In genomic region chr17:28598389-28598788, GRCh38 we compare ENCODE assay signal across 8 cellular contexts. TPM values are rescaled to one million over a fixed set of nuclear protein-coding genes. Genes with fewer than 3 reads are reported as not detected.
A peak's percentile ranks its signal among the peaks of the same experiment; 100 is the strongest.
DNase-seq lines count a peak whose midpoint lies in the region; ATAC-seq, FAIRE-seq and TF ChIP-seq lines count a peak whose summit lies in the region.

No MANE protein-coding gene starts in this region.

- peaks cover 6% of the 10 kb centered on the region for H3K79me2 ChIP-seq in keratinocyte (ENCODE audit: control insufficient read depth, insufficient read depth, low read length)

- H3K27me3 ChIP-seq in right atrium auricular region = no peaks in the 10 kb centered on the region
- H3K27me3 ChIP-seq in keratinocyte (ENCODE audit: control insufficient read depth, extremely low read depth, insufficient read depth, low read length) = no peaks in the 10 kb centered on the region
- no peaks in the 10 kb centered on the region for H3K27me3 ChIP-seq in tibial artery

- no peaks in the 10 kb centered on the region for H4K20me1 ChIP-seq in keratinocyte (ENCODE audit: control insufficient read depth, extremely low read depth, insufficient read depth, low read length)

- H3K4me1 ChIP-seq in right atrium auricular region (peaks cover 0 to 17% of the 10 kb centered on the region in 2 donors), keratinocyte (ENCODE audit: control insufficient read depth, extremely low read depth, insufficient read depth, low read length) (peaks cover 18% of the 10 kb centered on the region), tibial artery (peaks cover 0 to 18% (median 11%) of the 10 kb centered on the region in 4 donors)

- dilution Hi-C loops in keratinocyte (cut with MboI; ENCODE audit: extremely low pct_ligation_motif_present, low sequenced_read_pairs) = no loop called here

- intact Hi-C loops in cardiac septum (cut with DNase I) = no loop called here
- intact Hi-C loops in tibial artery (cut with DNase I; ENCODE audit: low total_unique reads) = no loop called here

- H3K4me2 ChIP-seq in keratinocyte (ENCODE audit: control insufficient read depth, extremely low read depth, insufficient read depth, low read depth, low read length) = peak overlapping the region; percentile 74

- H3K36me3 ChIP-seq in right atrium auricular region (no peaks in the 10 kb centered on the region), keratinocyte (ENCODE audit: control insufficient read depth in 2 of 2, extremely low read depth in 1 of 2, insufficient read depth in 2 of 2, low read length in 2 of 2) (peaks cover 0 to under 1% of the 10 kb centered on the region in 2 experiments), tibial artery (no peaks in the 10 kb centered on the region)

- no peak for ATAC-seq in HG03457 (IDR thresholded peaks at IDR 0.05; ENCODE audit: unreplicated experiment)

- H3K9ac ChIP-seq in keratinocyte (ENCODE audit: control insufficient read depth, extremely low read depth, insufficient read depth, low read length) = peak overlapping the region; percentile 93

- H2AFZ ChIP-seq in keratinocyte (ENCODE audit: control insufficient read depth, low read length) = peak overlapping the region; percentile 86

- H3K9me3 ChIP-seq in right atrium auricular region (no peaks in the 10 kb centered on the region), keratinocyte (ENCODE audit: control insufficient read depth, low read depth, low read length) (no peaks in the 10 kb centered on the region), tibial artery (no peaks in the 10 kb centered on the region)

- H3K4me3 ChIP-seq in right atrium auricular region (peak overlapping the region; percentile 48 to 70), WI38 (ENCODE audit: low read depth, low read length) (peak overlapping the region; percentile 83), keratinocyte (ENCODE audit: control insufficient read depth in 2 of 3, extremely low read depth in 1 of 3, insufficient read depth in 2 of 3, low read depth in 1 of 3, low read length in 3 of 3) (peak overlapping the region; percentile 64 to 89 (median 89)), tibial artery (peak overlapping the region; percentile 57 to 61)

- TF ChIP-seq CTCF in right atrium auricular region (IDR thresholded peaks at IDR 0.05) (no peak), WI38 (IDR thresholded peaks at IDR 0.05; ENCODE audit: low read depth, low read length) (no peak), keratinocyte (optimal IDR thresholded peaks at IDR 0.05 in 1 of 3, IDR thresholded peaks at IDR 0.05 in 1 of 3, conservative IDR thresholded peaks at IDR 0.05 in 1 of 3; ENCODE audit: extremely low read depth in 1 of 3, insufficient read depth in 2 of 3, low read length in 3 of 3) (no peak), tibial artery (IDR thresholded peaks at IDR 0.05) (no peak)

- FAIRE-seq in keratinocyte (lab: Jason Lieb, UNC) = no peak

- no peak for DNase-seq in right atrium auricular region (ENCODE audit: low spot score)
- no peak for DNase-seq in cardiac septum (ENCODE audit: low spot score)
- DNase-seq in keratinocyte (ENCODE audit: low read depth, low spot score) = no peak
- DNase-seq in tibial artery = no peak
- DNase-seq in NCI-H2107 treated with DMSO at 0.1 percent for 48 hours (lab: John Stamatoyannopoulos, UW; ENCODE audit: unreplicated experiment) = no peak
- no peak for DNase-seq in activated CD8-positive, alpha-beta memory T cell treated with anti-CD3 and anti-CD28 coated beads, Interleukin-2, amount 50 U/mL, for 48 hours

- no peaks in the 10 kb centered on the region for H3K9me1 ChIP-seq in keratinocyte (ENCODE audit: control insufficient read depth, extremely low read depth, insufficient read depth, low read length)

- H3K27ac ChIP-seq in right atrium auricular region (peak overlapping the region in 1 of 2 donors; percentile 96), keratinocyte (ENCODE audit: control insufficient read depth, insufficient read depth, low read length) (peak overlapping the region; percentile 95), tibial artery (peak overlapping the region; percentile 93)

RNA-seq across cellular contexts. Expression of gene SPAG5, which starts 0.4 kb away (rescaled TPM):
- total RNA-seq in right atrium auricular region (1 to 10 TPM in 1 of 2 donors, under 1 TPM in 1; 0.98 to 1.1 TPM), cardiac septum (0.78 TPM)
- 6.2 to 21.1 TPM (median 16.6 TPM) in 3 replicates for polyA plus RNA-seq in keratinocyte
- 4.3 TPM for polyA plus RNA-seq in keratinocyte (2011; ENCODE audit: low read depth)
- polyA plus RNA-seq in keratinocyte (2011; cell fraction: cytosol; rRNA removed) = 4.2 and 4.4 TPM in 2 replicates
- polyA plus RNA-seq in keratinocyte (2011; cell fraction: nucleus; rRNA removed) = 23.6 and 24.8 TPM in 2 replicates
- polyA plus RNA-seq in keratinocyte (2012; ENCODE audit: low replicate concordance) = 4.9 and 13.3 TPM in 2 replicates
- polyA minus RNA-seq in keratinocyte = 11.0 to 24.2 TPM (median 20.6 TPM) in 3 replicates
- 5.4 TPM for polyA minus RNA-seq in keratinocyte (2011; cell fraction: cytosol; rRNA and poly(A)+ RNA removed)
- polyA minus RNA-seq in keratinocyte (2011; cell fraction: nucleus; rRNA and poly(A)+ RNA removed) = 11.4 and 12.6 TPM in 2 replicates

RNA-seq across cellular contexts. Expression of gene RSKR, which starts 15.6 kb away (rescaled TPM):
- total RNA-seq in right atrium auricular region (1 to 10 TPM; 1.3 to 1.8 TPM), cardiac septum (6.8 TPM)
- polyA plus RNA-seq in keratinocyte = 3.9 to 7.4 TPM (median 6.6 TPM) in 3 replicates
- 3.5 TPM for polyA plus RNA-seq in keratinocyte (2011; ENCODE audit: low read depth)
- 0.27 and 0.47 TPM in 2 replicates for polyA plus RNA-seq in keratinocyte (2011; cell fraction: cytosol; rRNA removed)
- polyA plus RNA-seq in keratinocyte (2011; cell fraction: nucleus; rRNA removed) = 36.3 and 42.1 TPM in 2 replicates
- 2.5 and 5.0 TPM in 2 replicates for polyA plus RNA-seq in keratinocyte (2012; ENCODE audit: low replicate concordance)
- 4.3 to 17.2 TPM (median 12.9 TPM) in 3 replicates for polyA minus RNA-seq in keratinocyte
- not detected for polyA minus RNA-seq in keratinocyte (2011; cell fraction: cytosol; rRNA and poly(A)+ RNA removed)
- 10.4 and 21.5 TPM in 2 replicates for polyA minus RNA-seq in keratinocyte (2011; cell fraction: nucleus; rRNA and poly(A)+ RNA removed)

RNA-seq across cellular contexts. Expression of gene ALDOC, which starts 21.7 kb away (rescaled TPM):
- 100 to 1,000 TPM; 355 to 363 TPM for total RNA-seq in right atrium auricular region
- total RNA-seq in cardiac septum = 326 TPM
- polyA plus RNA-seq in keratinocyte = 24.2 to 44.9 TPM (median 32.5 TPM) in 3 replicates
- polyA plus RNA-seq in keratinocyte (2011; ENCODE audit: low read depth) = 12.1 TPM
- 17.4 and 20.5 TPM in 2 replicates for polyA plus RNA-seq in keratinocyte (2011; cell fraction: cytosol; rRNA removed)
- polyA plus RNA-seq in keratinocyte (2011; cell fraction: nucleus; rRNA removed) = 18.6 TPM in 2 replicates
- 23.2 and 28.7 TPM in 2 replicates for polyA plus RNA-seq in keratinocyte (2012; ENCODE audit: low replicate concordance)
- polyA minus RNA-seq in keratinocyte = 35.1 to 51.5 TPM (median 42.5 TPM) in 3 replicates
- polyA minus RNA-seq in keratinocyte (2011; cell fraction: cytosol; rRNA and poly(A)+ RNA removed) = 17.1 TPM
- 6.6 and 10.6 TPM in 2 replicates for polyA minus RNA-seq in keratinocyte (2011; cell fraction: nucleus; rRNA and poly(A)+ RNA removed)

RNA-seq across cellular contexts. Expression of gene PIGS, which starts 27.1 kb away (rescaled TPM):
- total RNA-seq in right atrium auricular region (10 to 100 TPM; 51.6 to 74.8 TPM), cardiac septum (51.5 TPM)
- polyA plus RNA-seq in keratinocyte = 21.8 to 52.1 TPM (median 33.6 TPM) in 3 replicates
- 22.8 TPM for polyA plus RNA-seq in keratinocyte (2011; ENCODE audit: low read depth)
- 26.0 and 28.2 TPM in 2 replicates for polyA plus RNA-seq in keratinocyte (2011; cell fraction: cytosol; rRNA removed)
- polyA plus RNA-seq in keratinocyte (2011; cell fraction: nucleus; rRNA removed) = 47.6 and 49.6 TPM in 2 replicates
- 27.7 and 45.6 TPM in 2 replicates for polyA plus RNA-seq in keratinocyte (2012; ENCODE audit: low replicate concordance)
- polyA minus RNA-seq in keratinocyte = 21.9 to 89.4 TPM (median 29.1 TPM) in 3 replicates
- polyA minus RNA-seq in keratinocyte (2011; cell fraction: cytosol; rRNA and poly(A)+ RNA removed) = 20.3 TPM
- polyA minus RNA-seq in keratinocyte (2011; cell fraction: nucleus; rRNA and poly(A)+ RNA removed) = 19.9 and 48.1 TPM in 2 replicates

RNA-seq across cellular contexts. Expression of gene UNC119, which starts 46.0 kb away (rescaled TPM):
- 10 to 100 TPM; 19.6 to 30.3 TPM for total RNA-seq in right atrium auricular region
- total RNA-seq in cardiac septum = 16.0 TPM
- polyA plus RNA-seq in keratinocyte = 34.1 to 93.3 TPM (median 60.0 TPM) in 3 replicates
- polyA plus RNA-seq in keratinocyte (2011; ENCODE audit: low read depth) = 6.9 TPM
- polyA plus RNA-seq in keratinocyte (2011; cell fraction: cytosol; rRNA removed) = 28.1 and 39.3 TPM in 2 replicates
- 52.9 and 56.6 TPM in 2 replicates for polyA plus RNA-seq in keratinocyte (2011; cell fraction: nucleus; rRNA removed)
- polyA plus RNA-seq in keratinocyte (2012; ENCODE audit: low replicate concordance) = 18.6 and 27.2 TPM in 2 replicates
- 22.1 to 44.2 TPM (median 33.4 TPM) in 3 replicates for polyA minus RNA-seq in keratinocyte
- polyA minus RNA-seq in keratinocyte (2011; cell fraction: cytosol; rRNA and poly(A)+ RNA removed) = 39.5 TPM
- polyA minus RNA-seq in keratinocyte (2011; cell fraction: nucleus; rRNA and poly(A)+ RNA removed) = 21.7 and 22.3 TPM in 2 replicates
